35 cellular contexts compared by ENCODE assay signal in genomic region chr1:219337588-219337987, GRCh38.
"Had no signal": no experiment of that assay in that cellular context is flagged by ENCODE, and none has a peak within 500 bp of the region (broad histone marks: within the 10 kb centered on the region; RNA-seq: fewer than 3 reads in every experiment).

No MANE protein-coding gene starts in this region.

- H3K4me3 ChIP-seq: adrenal gland, body of pancreas, breast epithelium had no signal

- H3K27me3 ChIP-seq: adrenal gland, body of pancreas, brain microvascular endothelial cell, breast epithelium had no signal

- H3K27ac ChIP-seq: adrenal gland, body of pancreas, brain microvascular endothelial cell, breast epithelium, VCaP had no signal

- ATAC-seq: activated CD8-positive, alpha-beta T cell treated with anti-CD3 and anti-CD28 coated beads for 36 hours; activated naive CD4-positive, alpha-beta T cell treated with anti-CD3 and anti-CD28 coated beads, Interleukin-2, amount 50 U/mL, for 72 hours; activated T-cell treated with anti-CD3 and anti-CD28 coated beads, Interleukin-2, amount 50 U/mL, for 4 hours; activated T-cell treated with anti-CD3 and anti-CD28 coated beads, Interleukin-2, amount 50 U/mL, for 72 hours; activated T-helper 17 cell treated with anti-CD3 and anti-CD28 coated beads, Interleukin-2, amount 50 U/mL, for 72 hours; body of pancreas had no signal

- DNase-seq: activated B cell treated with CpG ODN at 0.5 μM for 24 hours; activated CD4-positive, alpha-beta memory T cell treated with anti-CD3 and anti-CD28 coated beads for 36 hours; activated CD4-positive, alpha-beta T cell treated with anti-CD3 and anti-CD28 coated beads for 4 hours; activated CD4-positive, alpha-beta T cell treated with anti-CD3 and anti-CD28 coated beads, Interleukin-2, amount 10 ng/mL, durations not matched to agents 24 days and 14 days; activated CD4-positive, alpha-beta T cell treated with anti-CD3 and anti-CD28 coated beads, Interleukin-2, amount 50 U/mL, for 1 hour; activated CD4-positive, alpha-beta T cell treated with anti-CD3 and anti-CD28 coated beads, Interleukin-2, amount 50 U/mL, for 4 hours; activated CD4-positive, CD25-positive, alpha-beta regulatory T cell treated with anti-CD3 and anti-CD28 coated beads, Interleukin-2, amount 50 U/mL, for 72 hours; activated CD8-positive, alpha-beta memory T cell treated with anti-CD3 and anti-CD28 coated beads, Interleukin-2, amount 50 U/mL, for 4 hours; activated CD8-positive, alpha-beta T cell treated with anti-CD3 and anti-CD28 coated beads for 36 hours; activated effector memory CD4-positive, alpha-beta T cell treated with anti-CD3 and anti-CD28 coated beads, Interleukin-2, amount 50 U/mL, for 16 hours; activated gamma-delta T cell treated with Interleukin-2 at 50 U/mL for 16 hours; activated naive CD4-positive, alpha-beta T cell; activated naive CD4-positive, alpha-beta T cell treated with anti-CD3 and anti-CD28 coated beads for 36 hours; activated naive CD4-positive, alpha-beta T cell treated with anti-CD3 and anti-CD28 coated beads, Interleukin-2, amount 50 U/mL, for 16 hours; activated naive CD8-positive, alpha-beta T cell treated with anti-CD3 and anti-CD28 coated beads for 36 hours; activated T-cell treated with anti-CD3 and anti-CD28 coated beads for 4 hours; activated T-cell treated with anti-CD3 and anti-CD28 coated beads, Interleukin-2, amount 50 U/mL, for 1 hour; activated T-cell treated with anti-CD3 and anti-CD28 coated beads, Interleukin-2, amount 50 U/mL, for 4 hours; activated T-cell treated with anti-CD3 and anti-CD28 coated beads, Interleukin-2, amount 50 U/mL, for 72 hours; adrenal gland; amniotic stem cell; aorta; body of pancreas; brain microvascular endothelial cell; central memory CD4-positive, alpha-beta T cell; T-helper 1 cell; T-helper 2 cell; T-helper 9 cell had no signal

- H3K36me3 ChIP-seq: adrenal gland, brain microvascular endothelial cell, breast epithelium had no signal

- H3K4me1 Mint-ChIP-seq: activated B cell treated with CpG ODN at 0.5 μM for 24 hours; activated CD4-positive, alpha-beta T cell treated with anti-CD3 and anti-CD28 coated beads, Interleukin-2, amount 10 ng/mL, durations not matched to agents 24 days and 14 days; activated naive CD8-positive, alpha-beta T cell treated with anti-CD3 and anti-CD28 coated beads for 36 hours; activated T-helper 17 cell treated with anti-CD3 and anti-CD28 coated beads, Interleukin-2, amount 50 U/mL, for 72 hours had no signal

- H3K27ac Mint-ChIP-seq: activated B cell treated with CpG ODN at 0.5 μM for 24 hours; activated CD4-positive, alpha-beta memory T cell treated with anti-CD3 and anti-CD28 coated beads for 36 hours; activated CD4-positive, alpha-beta T cell treated with anti-CD3 and anti-CD28 coated beads, Interleukin-2, amount 10 ng/mL, durations not matched to agents 24 days and 14 days; activated CD8-positive, alpha-beta T cell treated with anti-CD3 and anti-CD28 coated beads for 36 hours; activated naive CD4-positive, alpha-beta T cell treated with anti-CD3 and anti-CD28 coated beads for 36 hours; activated naive CD4-positive, alpha-beta T cell treated with anti-CD3 and anti-CD28 coated beads, Interleukin-2, amount 50 U/mL, for 72 hours; activated naive CD8-positive, alpha-beta T cell treated with anti-CD3 and anti-CD28 coated beads for 36 hours; activated T-cell treated with anti-CD3 and anti-CD28 coated beads, Interleukin-2, amount 50 U/mL, for 72 hours; activated T-helper 1 cell treated with anti-CD3 and anti-CD28 coated beads, Interleukin-12 subunit alpha, Interleukin-12 subunit beta, Interleukin-2, Interleukin-4 antibody, amounts not matched to agents 30 ng/mL and 10 ng/mL and 1 ng/mL, durations not matched to agents 14 hours and 24 hours and 36 hours; activated T-helper 17 cell treated with anti-CD3 and anti-CD28 coated beads, Interleukin-2, amount 50 U/mL, for 72 hours; T-helper 1 cell treated with Interleukin-12 subunit alpha and Interleukin-12 subunit beta and Interleukin-4 antibody, amounts not matched to agents 30 μg/mL and 1 μg/mL, for 36 hours; T-helper 2 cell treated with Interferon-gamma antibody and Interleukin-4, amounts not matched to agents 5 μg/mL and 100 μg/mL, for 36 hours had no signal

- H3K36me3 Mint-ChIP-seq: activated CD4-positive, alpha-beta memory T cell treated with anti-CD3 and anti-CD28 coated beads for 36 hours; activated naive CD4-positive, alpha-beta T cell treated with anti-CD3 and anti-CD28 coated beads, Interleukin-2, amount 50 U/mL, for 72 hours; activated naive CD8-positive, alpha-beta T cell treated with anti-CD3 and anti-CD28 coated beads for 36 hours had no signal

- H3K9me3 Mint-ChIP-seq: activated B cell treated with CpG ODN at 0.5 μM for 24 hours; activated CD4-positive, alpha-beta memory T cell treated with anti-CD3 and anti-CD28 coated beads for 36 hours; activated CD4-positive, alpha-beta T cell treated with anti-CD3 and anti-CD28 coated beads, Interleukin-2, amount 10 ng/mL, durations not matched to agents 24 days and 14 days; activated CD8-positive, alpha-beta T cell treated with anti-CD3 and anti-CD28 coated beads for 36 hours; activated naive CD4-positive, alpha-beta T cell treated with anti-CD3 and anti-CD28 coated beads for 36 hours; activated naive CD4-positive, alpha-beta T cell treated with anti-CD3 and anti-CD28 coated beads, Interleukin-2, amount 50 U/mL, for 72 hours; activated T-cell treated with anti-CD3 and anti-CD28 coated beads, Interleukin-2, amount 50 U/mL, for 4 hours; activated T-cell treated with anti-CD3 and anti-CD28 coated beads, Interleukin-2, amount 50 U/mL, for 72 hours; activated T-helper 1 cell treated with anti-CD3 and anti-CD28 coated beads, Interleukin-12 subunit alpha, Interleukin-12 subunit beta, Interleukin-2, Interleukin-4 antibody, amounts not matched to agents 30 ng/mL and 10 ng/mL and 1 ng/mL, durations not matched to agents 14 hours and 24 hours and 36 hours; activated T-helper 17 cell treated with anti-CD3 and anti-CD28 coated beads, Interleukin-2, amount 50 U/mL, for 72 hours; T-helper 1 cell treated with Interleukin-12 subunit alpha and Interleukin-12 subunit beta and Interleukin-4 antibody, amounts not matched to agents 30 μg/mL and 1 μg/mL, for 36 hours; T-helper 2 cell treated with Interferon-gamma antibody and Interleukin-4, amounts not matched to agents 5 μg/mL and 100 μg/mL, for 36 hours had no signal

- H3K4me1 ChIP-seq: adrenal gland, body of pancreas, breast epithelium had no signal

- H3K27me3 Mint-ChIP-seq: activated B cell treated with CpG ODN at 0.5 μM for 24 hours; activated CD4-positive, alpha-beta memory T cell treated with anti-CD3 and anti-CD28 coated beads for 36 hours; activated CD4-positive, alpha-beta T cell treated with anti-CD3 and anti-CD28 coated beads, Interleukin-2, amount 10 ng/mL, durations not matched to agents 24 days and 14 days; activated CD8-positive, alpha-beta T cell treated with anti-CD3 and anti-CD28 coated beads for 36 hours; activated naive CD8-positive, alpha-beta T cell treated with anti-CD3 and anti-CD28 coated beads for 36 hours; activated T-helper 17 cell treated with anti-CD3 and anti-CD28 coated beads, Interleukin-2, amount 50 U/mL, for 72 hours had no signal

- H3K4me3 Mint-ChIP-seq: activated B cell treated with CpG ODN at 0.5 μM for 24 hours; activated CD4-positive, alpha-beta memory T cell treated with anti-CD3 and anti-CD28 coated beads for 36 hours; activated CD4-positive, alpha-beta T cell treated with anti-CD3 and anti-CD28 coated beads, Interleukin-2, amount 10 ng/mL, durations not matched to agents 24 days and 14 days; activated CD8-positive, alpha-beta T cell treated with anti-CD3 and anti-CD28 coated beads for 36 hours; activated naive CD4-positive, alpha-beta T cell treated with anti-CD3 and anti-CD28 coated beads for 36 hours; activated naive CD8-positive, alpha-beta T cell treated with anti-CD3 and anti-CD28 coated beads for 36 hours; activated T-cell treated with anti-CD3 and anti-CD28 coated beads, Interleukin-2, amount 50 U/mL, for 4 hours; activated T-cell treated with anti-CD3 and anti-CD28 coated beads, Interleukin-2, amount 50 U/mL, for 72 hours; activated T-helper 1 cell treated with anti-CD3 and anti-CD28 coated beads, Interleukin-12 subunit alpha, Interleukin-12 subunit beta, Interleukin-2, Interleukin-4 antibody, amounts not matched to agents 30 ng/mL and 10 ng/mL and 1 ng/mL, durations not matched to agents 14 hours and 24 hours and 36 hours; activated T-helper 17 cell treated with anti-CD3 and anti-CD28 coated beads, Interleukin-2, amount 50 U/mL, for 72 hours; T-helper 1 cell treated with Interleukin-12 subunit alpha and Interleukin-12 subunit beta and Interleukin-4 antibody, amounts not matched to agents 30 μg/mL and 1 μg/mL, for 36 hours; T-helper 2 cell treated with Interferon-gamma antibody and Interleukin-4, amounts not matched to agents 5 μg/mL and 100 μg/mL, for 36 hours had no signal
